Comparison of ENCODE assay signal across 2 cellular contexts in the genomic region with DNA sequence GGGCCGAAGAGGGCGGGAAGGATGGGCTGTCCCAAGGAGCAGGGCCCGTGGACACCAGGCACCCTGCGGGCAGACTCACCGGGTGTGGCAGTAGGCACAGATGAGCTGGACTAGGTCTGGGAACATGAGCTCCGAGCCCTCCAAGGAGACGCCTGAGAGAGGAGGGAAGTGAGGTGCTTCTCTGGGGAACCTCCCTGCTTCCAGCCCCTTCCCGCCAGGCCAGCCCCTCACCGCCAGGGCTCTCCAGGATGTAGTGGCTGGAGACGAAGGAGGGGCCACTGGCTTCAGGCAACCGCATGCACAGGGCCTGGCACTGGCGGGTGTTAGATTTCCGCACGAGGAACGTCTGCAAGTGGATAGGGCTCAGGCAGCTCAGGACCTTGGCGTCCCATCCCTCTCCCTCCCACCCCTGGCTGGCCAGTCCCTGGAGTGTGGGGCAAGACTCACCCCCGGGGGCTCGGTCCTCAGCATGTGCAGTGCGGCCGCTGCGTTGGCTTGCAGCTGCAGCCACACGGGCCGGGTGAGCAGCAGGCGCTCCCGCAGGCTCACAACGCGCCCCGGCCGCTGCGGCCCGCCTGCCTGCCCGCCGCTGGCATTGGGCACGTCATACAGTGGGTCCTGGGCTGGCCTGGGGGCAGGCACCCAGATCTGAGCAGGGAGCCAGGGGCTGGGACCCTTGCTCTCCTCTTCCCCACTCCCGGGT.
TF ChIP-seq lines count a peak whose summit lies in the region.

No MANE protein-coding gene starts in this region.

TF ChIP-seq in A549, 52 proteins besides CTCF, POLR2A, EP300 and RAD21:
- TF ChIP-seq NR3C1 (IDR thresholded peaks at IDR 0.05) (no peak), BHLHE40 (IDR thresholded peaks at IDR 0.05; ENCODE audit: low read depth, low read length) (no peak), RFX5 (IDR thresholded peaks at IDR 0.05) (no peak), ATOH8 (CRISPR knock-in tag; IDR thresholded peaks at IDR 0.05; ENCODE audit: low read depth) (0 out of 2 replicates have a peak, but pooled peaks have one; percentile 55), CBX2 (IDR thresholded peaks at IDR 0.05; ENCODE audit: borderline replicate concordance, low read depth) (no peak), POLR2AphosphoS2 (conservative IDR thresholded peaks at IDR 0.05; ENCODE audit: low read length) (no peak), RCOR1 (IDR thresholded peaks at IDR 0.05; ENCODE audit: low read depth, low read length) (no peak), MYC (IDR thresholded peaks at IDR 0.05; ENCODE audit: borderline replicate concordance, low read length) (no peak), SMC3 (IDR thresholded peaks at IDR 0.05) (no peak), TP53 (CRISPR knock-in tag; IDR thresholded peaks at IDR 0.05) (no peak), HOXA7 (CRISPR knock-in tag; IDR thresholded peaks at IDR 0.05) (no peak), ZNF302 (CRISPR knock-in tag; IDR thresholded peaks at IDR 0.05) (0 out of 2 replicates have a peak, but pooled peaks have one; percentile 36), TFCP2L1 (CRISPR knock-in tag; IDR thresholded peaks at IDR 0.05) (no peak; the same call in 1 of the 2 replicates), RARB (CRISPR knock-in tag; IDR thresholded peaks at IDR 0.05) (no peak), ZC3H11A (IDR thresholded peaks at IDR 0.05) (0 out of 2 replicates have a peak, but pooled peaks have one; percentile 1), HEYL (CRISPR knock-in tag; IDR thresholded peaks at IDR 0.05) (no peak), JUNB (IDR thresholded peaks at IDR 0.05) (no peak), EHF (CRISPR knock-in tag; IDR thresholded peaks at IDR 0.05) (no peak), FOXS1 (CRISPR knock-in tag; IDR thresholded peaks at IDR 0.05) (no peak), FOSL2 (IDR thresholded peaks at IDR 0.05) (no peak), FOSL2 (CRISPR knock-in tag; IDR thresholded peaks at IDR 0.05) (0 out of 2 replicates have a peak, but pooled peaks have one; percentile 2)
- TF ChIP-seq, protein P1, sequence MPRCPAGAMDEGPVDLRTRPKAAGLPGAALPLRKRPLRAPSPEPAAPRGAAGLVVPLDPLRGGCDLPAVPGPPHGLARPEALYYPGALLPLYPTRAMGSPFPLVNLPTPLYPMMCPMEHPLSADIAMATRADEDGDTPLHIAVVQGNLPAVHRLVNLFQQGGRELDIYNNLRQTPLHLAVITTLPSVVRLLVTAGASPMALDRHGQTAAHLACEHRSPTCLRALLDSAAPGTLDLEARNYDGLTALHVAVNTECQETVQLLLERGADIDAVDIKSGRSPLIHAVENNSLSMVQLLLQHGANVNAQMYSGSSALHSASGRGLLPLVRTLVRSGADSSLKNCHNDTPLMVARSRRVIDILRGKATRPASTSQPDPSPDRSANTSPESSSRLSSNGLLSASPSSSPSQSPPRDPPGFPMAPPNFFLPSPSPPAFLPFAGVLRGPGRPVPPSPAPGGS (IDR thresholded peaks at IDR 0.05): no peak
- TF ChIP-seq, protein P2, sequence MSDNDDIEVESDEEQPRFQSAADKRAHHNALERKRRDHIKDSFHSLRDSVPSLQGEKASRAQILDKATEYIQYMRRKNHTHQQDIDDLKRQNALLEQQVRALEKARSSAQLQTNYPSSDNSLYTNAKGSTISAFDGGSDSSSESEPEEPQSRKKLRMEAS (IDR thresholded peaks at IDR 0.05): peak; percentile 74
- TF ChIP-seq, protein P3, sequence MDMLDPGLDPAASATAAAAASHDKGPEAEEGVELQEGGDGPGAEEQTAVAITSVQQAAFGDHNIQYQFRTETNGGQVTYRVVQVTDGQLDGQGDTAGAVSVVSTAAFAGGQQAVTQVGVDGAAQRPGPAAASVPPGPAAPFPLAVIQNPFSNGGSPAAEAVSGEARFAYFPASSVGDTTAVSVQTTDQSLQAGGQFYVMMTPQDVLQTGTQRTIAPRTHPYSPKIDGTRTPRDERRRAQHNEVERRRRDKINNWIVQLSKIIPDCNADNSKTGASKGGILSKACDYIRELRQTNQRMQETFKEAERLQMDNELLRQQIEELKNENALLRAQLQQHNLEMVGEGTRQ (IDR thresholded peaks at IDR 0.05): no peak
- TF ChIP-seq, protein P4, sequence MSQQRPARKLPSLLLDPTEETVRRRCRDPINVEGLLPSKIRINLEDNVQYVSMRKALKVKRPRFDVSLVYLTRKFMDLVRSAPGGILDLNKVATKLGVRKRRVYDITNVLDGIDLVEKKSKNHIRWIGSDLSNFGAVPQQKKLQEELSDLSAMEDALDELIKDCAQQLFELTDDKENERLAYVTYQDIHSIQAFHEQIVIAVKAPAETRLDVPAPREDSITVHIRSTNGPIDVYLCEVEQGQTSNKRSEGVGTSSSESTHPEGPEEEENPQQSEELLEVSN (IDR thresholded peaks at IDR 0.05; ENCODE audit: borderline replicate concordance, low read depth): peak; percentile 74; the same call in 1 of the 2 replicates
- TF ChIP-seq, protein P5, sequence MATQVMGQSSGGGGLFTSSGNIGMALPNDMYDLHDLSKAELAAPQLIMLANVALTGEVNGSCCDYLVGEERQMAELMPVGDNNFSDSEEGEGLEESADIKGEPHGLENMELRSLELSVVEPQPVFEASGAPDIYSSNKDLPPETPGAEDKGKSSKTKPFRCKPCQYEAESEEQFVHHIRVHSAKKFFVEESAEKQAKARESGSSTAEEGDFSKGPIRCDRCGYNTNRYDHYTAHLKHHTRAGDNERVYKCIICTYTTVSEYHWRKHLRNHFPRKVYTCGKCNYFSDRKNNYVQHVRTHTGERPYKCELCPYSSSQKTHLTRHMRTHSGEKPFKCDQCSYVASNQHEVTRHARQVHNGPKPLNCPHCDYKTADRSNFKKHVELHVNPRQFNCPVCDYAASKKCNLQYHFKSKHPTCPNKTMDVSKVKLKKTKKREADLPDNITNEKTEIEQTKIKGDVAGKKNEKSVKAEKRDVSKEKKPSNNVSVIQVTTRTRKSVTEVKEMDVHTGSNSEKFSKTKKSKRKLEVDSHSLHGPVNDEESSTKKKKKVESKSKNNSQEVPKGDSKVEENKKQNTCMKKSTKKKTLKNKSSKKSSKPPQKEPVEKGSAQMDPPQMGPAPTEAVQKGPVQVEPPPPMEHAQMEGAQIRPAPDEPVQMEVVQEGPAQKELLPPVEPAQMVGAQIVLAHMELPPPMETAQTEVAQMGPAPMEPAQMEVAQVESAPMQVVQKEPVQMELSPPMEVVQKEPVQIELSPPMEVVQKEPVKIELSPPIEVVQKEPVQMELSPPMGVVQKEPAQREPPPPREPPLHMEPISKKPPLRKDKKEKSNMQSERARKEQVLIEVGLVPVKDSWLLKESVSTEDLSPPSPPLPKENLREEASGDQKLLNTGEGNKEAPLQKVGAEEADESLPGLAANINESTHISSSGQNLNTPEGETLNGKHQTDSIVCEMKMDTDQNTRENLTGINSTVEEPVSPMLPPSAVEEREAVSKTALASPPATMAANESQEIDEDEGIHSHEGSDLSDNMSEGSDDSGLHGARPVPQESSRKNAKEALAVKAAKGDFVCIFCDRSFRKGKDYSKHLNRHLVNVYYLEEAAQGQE (IDR thresholded peaks at IDR 0.05): no peak

TF ChIP-seq in HCT116, 20 proteins besides CTCF, POLR2A, EP300 and RAD21:
- TF ChIP-seq CBX3 (IDR thresholded peaks at IDR 0.05; ENCODE audit: low read depth) (no peak), TCF7L2 (IDR thresholded peaks at IDR 0.05; ENCODE audit: borderline replicate concordance, extremely low read depth, insufficient read depth, insufficient read length) (no peak), EGR1 (IDR thresholded peaks at IDR 0.05; ENCODE audit: low read depth) (no peak), EZH2 (IDR thresholded peaks at IDR 0.05) (no peak), ZFX (IDR thresholded peaks at IDR 0.05) (peak; percentile 70; the same call in 1 of the 2 replicates), ELF1 (IDR thresholded peaks at IDR 0.05; ENCODE audit: borderline replicate concordance, low read depth) (no peak), EZH2phosphoT487 (IDR thresholded peaks at IDR 0.05; ENCODE audit: borderline replicate concordance) (no peak)
TF ChIP-seq in HCT116: peak in this region for 1.
